Comparison of ENCODE assay signal across 8 cellular contexts in the genomic region with DNA sequence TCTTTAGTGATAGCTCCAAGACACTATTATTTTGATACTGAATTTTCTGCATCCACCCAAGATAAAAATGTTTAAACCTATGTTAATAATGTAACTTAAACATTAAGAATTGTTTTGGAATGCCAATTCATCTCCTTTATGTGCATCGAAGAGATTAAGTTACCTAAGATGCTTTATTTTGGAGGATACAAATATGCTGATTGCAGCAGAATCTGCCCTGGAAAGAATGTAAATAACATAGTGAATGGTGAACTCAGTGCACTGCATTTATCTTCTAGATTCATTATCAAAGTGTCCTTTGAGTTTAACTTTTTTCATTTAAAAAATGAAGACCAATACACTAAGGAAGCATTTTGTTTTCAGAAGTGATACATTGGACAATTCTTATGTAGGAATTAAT.
"Had no signal": no experiment of that assay in that cellular context is flagged by ENCODE, and none has a peak within 500 bp of the region (broad histone marks: within the 10 kb centered on the region; RNA-seq: fewer than 3 reads in every experiment).

No MANE protein-coding gene starts in this region.

- ATAC-seq: GM12878 had no signal

- FAIRE-seq: G401.6, GM12878, GM12891, GM12892, GM18507, GM19239 had no signal

- H3K4me3 ChIP-seq: GM12878 had no signal

- DNase-seq: GDM1, GF-D8 had no signal
